ENCODE assay signal across 1 cellular context in genomic region chr11:19163627-19164026, GRCh38.
TF ChIP-seq lines count a peak whose summit lies in the region.

No MANE protein-coding gene starts in this region.

TF ChIP-seq in GM23338, 12 proteins besides CTCF, POLR2A, EP300 and RAD21 (continued from another document):
- TF ChIP-seq, protein P1, sequence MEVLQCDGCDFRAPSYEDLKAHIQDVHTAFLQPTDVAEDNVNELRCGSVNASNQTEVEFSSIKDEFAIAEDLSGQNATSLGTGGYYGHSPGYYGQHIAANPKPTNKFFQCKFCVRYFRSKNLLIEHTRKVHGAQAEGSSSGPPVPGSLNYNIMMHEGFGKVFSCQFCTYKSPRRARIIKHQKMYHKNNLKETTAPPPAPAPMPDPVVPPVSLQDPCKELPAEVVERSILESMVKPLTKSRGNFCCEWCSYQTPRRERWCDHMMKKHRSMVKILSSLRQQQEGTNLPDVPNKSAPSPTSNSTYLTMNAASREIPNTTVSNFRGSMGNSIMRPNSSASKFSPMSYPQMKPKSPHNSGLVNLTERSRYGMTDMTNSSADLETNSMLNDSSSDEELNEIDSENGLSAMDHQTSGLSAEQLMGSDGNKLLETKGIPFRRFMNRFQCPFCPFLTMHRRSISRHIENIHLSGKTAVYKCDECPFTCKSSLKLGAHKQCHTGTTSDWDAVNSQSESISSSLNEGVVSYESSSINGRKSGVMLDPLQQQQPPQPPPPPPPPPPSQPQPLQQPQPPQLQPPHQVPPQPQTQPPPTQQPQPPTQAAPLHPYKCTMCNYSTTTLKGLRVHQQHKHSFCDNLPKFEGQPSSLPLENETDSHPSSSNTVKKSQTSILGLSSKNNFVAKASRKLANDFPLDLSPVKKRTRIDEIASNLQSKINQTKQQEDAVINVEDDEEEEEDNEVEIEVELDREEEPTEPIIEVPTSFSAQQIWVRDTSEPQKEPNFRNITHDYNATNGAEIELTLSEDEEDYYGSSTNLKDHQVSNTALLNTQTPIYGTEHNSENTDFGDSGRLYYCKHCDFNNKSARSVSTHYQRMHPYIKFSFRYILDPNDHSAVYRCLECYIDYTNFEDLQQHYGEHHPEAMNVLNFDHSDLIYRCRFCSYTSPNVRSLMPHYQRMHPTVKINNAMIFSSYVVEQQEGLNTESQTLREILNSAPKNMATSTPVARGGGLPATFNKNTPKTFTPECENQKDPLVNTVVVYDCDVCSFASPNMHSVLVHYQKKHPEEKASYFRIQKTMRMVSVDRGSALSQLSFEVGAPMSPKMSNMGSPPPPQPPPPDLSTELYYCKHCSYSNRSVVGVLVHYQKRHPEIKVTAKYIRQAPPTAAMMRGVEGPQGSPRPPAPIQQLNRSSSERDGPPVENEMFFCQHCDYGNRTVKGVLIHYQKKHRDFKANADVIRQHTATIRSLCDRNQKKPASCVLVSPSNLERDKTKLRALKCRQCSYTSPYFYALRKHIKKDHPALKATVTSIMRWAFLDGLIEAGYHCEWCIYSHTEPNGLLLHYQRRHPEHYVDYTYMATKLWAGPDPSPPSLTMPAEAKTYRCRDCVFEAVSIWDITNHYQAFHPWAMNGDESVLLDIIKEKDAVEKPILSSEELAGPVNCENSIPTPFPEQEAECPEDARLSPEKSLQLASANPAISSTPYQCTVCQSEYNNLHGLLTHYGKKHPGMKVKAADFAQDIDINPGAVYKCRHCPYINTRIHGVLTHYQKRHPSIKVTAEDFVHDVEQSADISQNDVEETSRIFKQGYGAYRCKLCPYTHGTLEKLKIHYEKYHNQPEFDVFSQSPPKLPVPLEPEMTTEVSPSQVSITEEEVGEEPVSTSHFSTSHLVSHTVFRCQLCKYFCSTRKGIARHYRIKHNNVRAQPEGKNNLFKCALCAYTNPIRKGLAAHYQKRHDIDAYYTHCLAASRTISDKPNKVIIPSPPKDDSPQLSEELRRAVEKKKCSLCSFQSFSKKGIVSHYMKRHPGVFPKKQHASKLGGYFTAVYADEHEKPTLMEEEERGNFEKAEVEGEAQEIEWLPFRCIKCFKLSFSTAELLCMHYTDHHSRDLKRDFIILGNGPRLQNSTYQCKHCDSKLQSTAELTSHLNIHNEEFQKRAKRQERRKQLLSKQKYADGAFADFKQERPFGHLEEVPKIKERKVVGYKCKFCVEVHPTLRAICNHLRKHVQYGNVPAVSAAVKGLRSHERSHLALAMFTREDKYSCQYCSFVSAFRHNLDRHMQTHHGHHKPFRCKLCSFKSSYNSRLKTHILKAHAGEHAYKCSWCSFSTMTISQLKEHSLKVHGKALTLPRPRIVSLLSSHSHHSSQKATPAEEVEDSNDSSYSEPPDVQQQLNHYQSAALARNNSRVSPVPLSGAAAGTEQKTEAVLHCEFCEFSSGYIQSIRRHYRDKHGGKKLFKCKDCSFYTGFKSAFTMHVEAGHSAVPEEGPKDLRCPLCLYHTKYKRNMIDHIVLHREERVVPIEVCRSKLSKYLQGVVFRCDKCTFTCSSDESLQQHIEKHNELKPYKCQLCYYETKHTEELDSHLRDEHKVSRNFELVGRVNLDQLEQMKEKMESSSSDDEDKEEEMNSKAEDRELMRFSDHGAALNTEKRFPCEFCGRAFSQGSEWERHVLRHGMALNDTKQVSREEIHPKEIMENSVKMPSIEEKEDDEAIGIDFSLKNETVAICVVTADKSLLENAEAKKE (CRISPR knock-in tag; IDR thresholded peaks at IDR 0.05) = no peak
- TF ChIP-seq STAT1 (IDR thresholded peaks at IDR 0.05; ENCODE audit: unreplicated experiment) (no peak), NANOG (IDR thresholded peaks at IDR 0.05; ENCODE audit: borderline replicate concordance) (no peak), JUNB (IDR thresholded peaks at IDR 0.05; ENCODE audit: unreplicated experiment) (no peak), ZNF331 (CRISPR knock-in tag; IDR thresholded peaks at IDR 0.05; ENCODE audit: low read depth) (no peak), EZH2phosphoT487 (IDR thresholded peaks at IDR 0.05; ENCODE audit: unreplicated experiment) (no peak)
- TF ChIP-seq, protein P2, sequence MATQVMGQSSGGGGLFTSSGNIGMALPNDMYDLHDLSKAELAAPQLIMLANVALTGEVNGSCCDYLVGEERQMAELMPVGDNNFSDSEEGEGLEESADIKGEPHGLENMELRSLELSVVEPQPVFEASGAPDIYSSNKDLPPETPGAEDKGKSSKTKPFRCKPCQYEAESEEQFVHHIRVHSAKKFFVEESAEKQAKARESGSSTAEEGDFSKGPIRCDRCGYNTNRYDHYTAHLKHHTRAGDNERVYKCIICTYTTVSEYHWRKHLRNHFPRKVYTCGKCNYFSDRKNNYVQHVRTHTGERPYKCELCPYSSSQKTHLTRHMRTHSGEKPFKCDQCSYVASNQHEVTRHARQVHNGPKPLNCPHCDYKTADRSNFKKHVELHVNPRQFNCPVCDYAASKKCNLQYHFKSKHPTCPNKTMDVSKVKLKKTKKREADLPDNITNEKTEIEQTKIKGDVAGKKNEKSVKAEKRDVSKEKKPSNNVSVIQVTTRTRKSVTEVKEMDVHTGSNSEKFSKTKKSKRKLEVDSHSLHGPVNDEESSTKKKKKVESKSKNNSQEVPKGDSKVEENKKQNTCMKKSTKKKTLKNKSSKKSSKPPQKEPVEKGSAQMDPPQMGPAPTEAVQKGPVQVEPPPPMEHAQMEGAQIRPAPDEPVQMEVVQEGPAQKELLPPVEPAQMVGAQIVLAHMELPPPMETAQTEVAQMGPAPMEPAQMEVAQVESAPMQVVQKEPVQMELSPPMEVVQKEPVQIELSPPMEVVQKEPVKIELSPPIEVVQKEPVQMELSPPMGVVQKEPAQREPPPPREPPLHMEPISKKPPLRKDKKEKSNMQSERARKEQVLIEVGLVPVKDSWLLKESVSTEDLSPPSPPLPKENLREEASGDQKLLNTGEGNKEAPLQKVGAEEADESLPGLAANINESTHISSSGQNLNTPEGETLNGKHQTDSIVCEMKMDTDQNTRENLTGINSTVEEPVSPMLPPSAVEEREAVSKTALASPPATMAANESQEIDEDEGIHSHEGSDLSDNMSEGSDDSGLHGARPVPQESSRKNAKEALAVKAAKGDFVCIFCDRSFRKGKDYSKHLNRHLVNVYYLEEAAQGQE (IDR thresholded peaks at IDR 0.05; ENCODE audit: unreplicated experiment) = no peak
